In the genomic region with DNA sequence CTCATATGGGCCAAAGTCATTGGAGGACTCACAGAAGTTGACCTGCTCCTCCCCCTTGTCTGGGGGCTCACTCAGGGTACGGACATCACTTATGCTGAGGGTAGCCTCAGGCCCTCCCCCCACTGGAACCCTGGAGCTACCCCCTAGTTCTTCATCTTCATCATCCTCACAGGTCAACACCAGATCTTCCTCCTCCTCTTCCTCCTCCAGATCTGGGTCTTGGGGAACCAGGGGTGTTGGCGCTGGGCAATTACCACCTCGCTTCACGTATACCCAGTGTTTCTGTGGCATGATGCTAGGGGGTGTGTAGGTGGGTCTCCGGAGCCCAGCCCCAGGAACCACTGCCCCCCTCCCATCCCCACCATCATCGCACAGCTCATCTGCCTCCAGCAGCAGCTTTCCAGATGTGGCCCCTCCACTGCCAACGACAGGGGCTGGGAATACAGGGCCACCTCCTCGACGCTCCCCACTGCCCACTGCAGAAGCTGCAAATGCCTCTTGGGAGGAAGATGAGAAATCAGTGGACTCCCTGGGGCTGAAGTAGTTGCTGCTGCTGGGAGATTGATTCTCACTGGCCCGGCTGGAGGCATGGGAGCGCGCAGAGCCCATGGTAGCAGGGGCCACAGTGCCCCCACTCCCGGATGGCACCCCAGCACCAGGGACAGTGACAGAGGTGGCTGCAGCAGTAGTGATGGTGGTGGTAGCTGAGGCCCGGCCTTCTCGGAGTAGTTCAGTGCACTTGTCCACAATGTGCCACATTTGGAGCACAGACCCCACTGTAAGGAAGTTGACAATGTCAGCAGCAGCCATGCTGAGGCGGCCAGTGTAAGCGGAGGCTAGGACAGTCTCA, we compare ENCODE assay signal across 2 cellular contexts.
A peak's percentile ranks its signal among the peaks of the same experiment; 100 is the strongest.
TF ChIP-seq lines count a peak whose summit lies in the region.

No MANE protein-coding gene starts in this region.

TF ChIP-seq in HCT116, 20 proteins besides CTCF, POLR2A, EP300 and RAD21:
- TF ChIP-seq FOSL1 (IDR thresholded peaks at IDR 0.05; ENCODE audit: low read depth) (no peak), ELF1 (IDR thresholded peaks at IDR 0.05; ENCODE audit: borderline replicate concordance, low read depth) (no peak), SIN3A (IDR thresholded peaks at IDR 0.05; ENCODE audit: low read depth) (no peak), YY1 (IDR thresholded peaks at IDR 0.05; ENCODE audit: extremely low read depth, insufficient replicate concordance, low read depth, low read length) (no peak), CBX3 (IDR thresholded peaks at IDR 0.05; ENCODE audit: low read depth) (no peak), CEBPB (IDR thresholded peaks at IDR 0.05; ENCODE audit: low read depth) (no peak), SRF (IDR thresholded peaks at IDR 0.05; ENCODE audit: low read depth) (no peak), POLR2AphosphoS5 (IDR thresholded peaks at IDR 0.05; ENCODE audit: low read depth, low read length) (no peak), ZFX (IDR thresholded peaks at IDR 0.05) (no peak), SP1 (IDR thresholded peaks at IDR 0.05; ENCODE audit: low read depth) (no peak), EZH2 (IDR thresholded peaks at IDR 0.05) (no peak), EGR1 (IDR thresholded peaks at IDR 0.05; ENCODE audit: low read depth) (no peak)
- TF ChIP-seq, protein P1, sequence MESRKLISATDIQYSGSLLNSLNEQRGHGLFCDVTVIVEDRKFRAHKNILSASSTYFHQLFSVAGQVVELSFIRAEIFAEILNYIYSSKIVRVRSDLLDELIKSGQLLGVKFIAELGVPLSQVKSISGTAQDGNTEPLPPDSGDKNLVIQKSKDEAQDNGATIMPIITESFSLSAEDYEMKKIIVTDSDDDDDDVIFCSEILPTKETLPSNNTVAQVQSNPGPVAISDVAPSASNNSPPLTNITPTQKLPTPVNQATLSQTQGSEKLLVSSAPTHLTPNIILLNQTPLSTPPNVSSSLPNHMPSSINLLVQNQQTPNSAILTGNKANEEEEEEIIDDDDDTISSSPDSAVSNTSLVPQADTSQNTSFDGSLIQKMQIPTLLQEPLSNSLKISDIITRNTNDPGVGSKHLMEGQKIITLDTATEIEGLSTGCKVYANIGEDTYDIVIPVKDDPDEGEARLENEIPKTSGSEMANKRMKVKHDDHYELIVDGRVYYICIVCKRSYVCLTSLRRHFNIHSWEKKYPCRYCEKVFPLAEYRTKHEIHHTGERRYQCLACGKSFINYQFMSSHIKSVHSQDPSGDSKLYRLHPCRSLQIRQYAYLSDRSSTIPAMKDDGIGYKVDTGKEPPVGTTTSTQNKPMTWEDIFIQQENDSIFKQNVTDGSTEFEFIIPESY (IDR thresholded peaks at IDR 0.05; ENCODE audit: extremely low read depth, insufficient replicate concordance, low read length): no peak
- TF ChIP-seq, protein P2, sequence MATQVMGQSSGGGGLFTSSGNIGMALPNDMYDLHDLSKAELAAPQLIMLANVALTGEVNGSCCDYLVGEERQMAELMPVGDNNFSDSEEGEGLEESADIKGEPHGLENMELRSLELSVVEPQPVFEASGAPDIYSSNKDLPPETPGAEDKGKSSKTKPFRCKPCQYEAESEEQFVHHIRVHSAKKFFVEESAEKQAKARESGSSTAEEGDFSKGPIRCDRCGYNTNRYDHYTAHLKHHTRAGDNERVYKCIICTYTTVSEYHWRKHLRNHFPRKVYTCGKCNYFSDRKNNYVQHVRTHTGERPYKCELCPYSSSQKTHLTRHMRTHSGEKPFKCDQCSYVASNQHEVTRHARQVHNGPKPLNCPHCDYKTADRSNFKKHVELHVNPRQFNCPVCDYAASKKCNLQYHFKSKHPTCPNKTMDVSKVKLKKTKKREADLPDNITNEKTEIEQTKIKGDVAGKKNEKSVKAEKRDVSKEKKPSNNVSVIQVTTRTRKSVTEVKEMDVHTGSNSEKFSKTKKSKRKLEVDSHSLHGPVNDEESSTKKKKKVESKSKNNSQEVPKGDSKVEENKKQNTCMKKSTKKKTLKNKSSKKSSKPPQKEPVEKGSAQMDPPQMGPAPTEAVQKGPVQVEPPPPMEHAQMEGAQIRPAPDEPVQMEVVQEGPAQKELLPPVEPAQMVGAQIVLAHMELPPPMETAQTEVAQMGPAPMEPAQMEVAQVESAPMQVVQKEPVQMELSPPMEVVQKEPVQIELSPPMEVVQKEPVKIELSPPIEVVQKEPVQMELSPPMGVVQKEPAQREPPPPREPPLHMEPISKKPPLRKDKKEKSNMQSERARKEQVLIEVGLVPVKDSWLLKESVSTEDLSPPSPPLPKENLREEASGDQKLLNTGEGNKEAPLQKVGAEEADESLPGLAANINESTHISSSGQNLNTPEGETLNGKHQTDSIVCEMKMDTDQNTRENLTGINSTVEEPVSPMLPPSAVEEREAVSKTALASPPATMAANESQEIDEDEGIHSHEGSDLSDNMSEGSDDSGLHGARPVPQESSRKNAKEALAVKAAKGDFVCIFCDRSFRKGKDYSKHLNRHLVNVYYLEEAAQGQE (IDR thresholded peaks at IDR 0.05; ENCODE audit: low read depth): no peak
- TF ChIP-seq, protein P3, sequence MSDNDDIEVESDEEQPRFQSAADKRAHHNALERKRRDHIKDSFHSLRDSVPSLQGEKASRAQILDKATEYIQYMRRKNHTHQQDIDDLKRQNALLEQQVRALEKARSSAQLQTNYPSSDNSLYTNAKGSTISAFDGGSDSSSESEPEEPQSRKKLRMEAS (IDR thresholded peaks at IDR 0.05): no peak
- TF ChIP-seq, protein P4, sequence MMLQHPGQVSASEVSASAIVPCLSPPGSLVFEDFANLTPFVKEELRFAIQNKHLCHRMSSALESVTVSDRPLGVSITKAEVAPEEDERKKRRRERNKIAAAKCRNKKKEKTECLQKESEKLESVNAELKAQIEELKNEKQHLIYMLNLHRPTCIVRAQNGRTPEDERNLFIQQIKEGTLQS (IDR thresholded peaks at IDR 0.05): no peak

TF ChIP-seq in K562, 482 proteins besides CTCF, POLR2A, EP300 and RAD21:
- TF ChIP-seq HCFC1 (IDR thresholded peaks at IDR 0.05; ENCODE audit: low read depth, low read length): no peak
- TF ChIP-seq GABPB1 (CRISPR knock-in tag; IDR thresholded peaks at IDR 0.05): no peak
- TF ChIP-seq, protein P5, sequence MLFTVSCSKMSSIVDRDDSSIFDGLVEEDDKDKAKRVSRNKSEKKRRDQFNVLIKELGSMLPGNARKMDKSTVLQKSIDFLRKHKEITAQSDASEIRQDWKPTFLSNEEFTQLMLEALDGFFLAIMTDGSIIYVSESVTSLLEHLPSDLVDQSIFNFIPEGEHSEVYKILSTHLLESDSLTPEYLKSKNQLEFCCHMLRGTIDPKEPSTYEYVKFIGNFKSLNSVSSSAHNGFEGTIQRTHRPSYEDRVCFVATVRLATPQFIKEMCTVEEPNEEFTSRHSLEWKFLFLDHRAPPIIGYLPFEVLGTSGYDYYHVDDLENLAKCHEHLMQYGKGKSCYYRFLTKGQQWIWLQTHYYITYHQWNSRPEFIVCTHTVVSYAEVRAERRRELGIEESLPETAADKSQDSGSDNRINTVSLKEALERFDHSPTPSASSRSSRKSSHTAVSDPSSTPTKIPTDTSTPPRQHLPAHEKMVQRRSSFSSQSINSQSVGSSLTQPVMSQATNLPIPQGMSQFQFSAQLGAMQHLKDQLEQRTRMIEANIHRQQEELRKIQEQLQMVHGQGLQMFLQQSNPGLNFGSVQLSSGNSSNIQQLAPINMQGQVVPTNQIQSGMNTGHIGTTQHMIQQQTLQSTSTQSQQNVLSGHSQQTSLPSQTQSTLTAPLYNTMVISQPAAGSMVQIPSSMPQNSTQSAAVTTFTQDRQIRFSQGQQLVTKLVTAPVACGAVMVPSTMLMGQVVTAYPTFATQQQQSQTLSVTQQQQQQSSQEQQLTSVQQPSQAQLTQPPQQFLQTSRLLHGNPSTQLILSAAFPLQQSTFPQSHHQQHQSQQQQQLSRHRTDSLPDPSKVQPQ (CRISPR knock-in tag; IDR thresholded peaks at IDR 0.05; ENCODE audit: borderline replicate concordance): no peak
- peak; percentile 20; the same call in 1 of the 2 replicates for TF ChIP-seq ZFX (CRISPR knock-in tag; IDR thresholded peaks at IDR 0.05)
- no peak for TF ChIP-seq CBFA2T3 (IDR thresholded peaks at IDR 0.05)
- no peak for TF ChIP-seq CREB1 (IDR thresholded peaks at IDR 0.05)
- TF ChIP-seq CREB1 (CRISPR knock-in tag; IDR thresholded peaks at IDR 0.05): no peak
- TF ChIP-seq ZNF707 (CRISPR knock-in tag; conservative IDR thresholded peaks at IDR 0.05): no peak
- no peak for TF ChIP-seq ASH1L (IDR thresholded peaks at IDR 0.05; ENCODE audit: borderline replicate concordance, low read depth, partially characterized antibody)
- TF ChIP-seq ZNF780A (CRISPR knock-in tag; IDR thresholded peaks at IDR 0.05): no peak
- no peak for TF ChIP-seq MIER1 (IDR thresholded peaks at IDR 0.05; ENCODE audit: low read depth)
- TF ChIP-seq, protein P6, sequence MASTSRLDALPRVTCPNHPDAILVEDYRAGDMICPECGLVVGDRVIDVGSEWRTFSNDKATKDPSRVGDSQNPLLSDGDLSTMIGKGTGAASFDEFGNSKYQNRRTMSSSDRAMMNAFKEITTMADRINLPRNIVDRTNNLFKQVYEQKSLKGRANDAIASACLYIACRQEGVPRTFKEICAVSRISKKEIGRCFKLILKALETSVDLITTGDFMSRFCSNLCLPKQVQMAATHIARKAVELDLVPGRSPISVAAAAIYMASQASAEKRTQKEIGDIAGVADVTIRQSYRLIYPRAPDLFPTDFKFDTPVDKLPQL (IDR thresholded peaks at IDR 0.05; ENCODE audit: extremely low read depth, insufficient read length): no peak
- 0 out of 2 replicates have a peak, but pooled peaks have one; percentile 9 for TF ChIP-seq SP1 (CRISPR knock-in tag; IDR thresholded peaks at IDR 0.05)
- TF ChIP-seq BRCA1 (IDR thresholded peaks at IDR 0.05): no peak
- 0 out of 2 replicates have a peak, but pooled peaks have one; percentile 52 for TF ChIP-seq BRCA1 (CRISPR knock-in tag; IDR thresholded peaks at IDR 0.05)
- no peak for TF ChIP-seq SIRT6 (IDR thresholded peaks at IDR 0.05; ENCODE audit: low read depth, low read length)
- no peak for TF ChIP-seq TBP (optimal IDR thresholded peaks at IDR 0.05; ENCODE audit: low read depth, low read length)
- TF ChIP-seq TCFL5 (CRISPR knock-in tag; conservative IDR thresholded peaks at IDR 0.05): no peak
